Comparison of ENCODE assay signal across 16 cellular contexts in genomic region chr1:83822206-83822605, GRCh38.
DNase-seq lines count a peak whose midpoint lies in the region; ATAC-seq, FAIRE-seq and TF ChIP-seq lines count a peak whose summit lies in the region.
"Had no signal": no experiment of that assay in that cellular context is flagged by ENCODE, and none has a peak within 500 bp of the region (broad histone marks: within the 10 kb centered on the region; RNA-seq: fewer than 3 reads in every experiment).

No MANE protein-coding gene starts in this region.

- H3K4me1 Mint-ChIP-seq in neural progenitor cell (peaks cover 15% of the 10 kb centered on the region), mesothelial cell of epicardium (no peaks in the 10 kb centered on the region)
- H3K4me1 Mint-ChIP-seq in T-helper 2 cell treated with Interferon-gamma antibody and Interleukin-4, amounts not matched to agents 5 μg/mL and 100 μg/mL, for 36 hours (ENCODE audit: low read depth), result no peaks in the 10 kb centered on the region
- H3K4me1 Mint-ChIP-seq: CD4-positive, alpha-beta memory T cell had no signal

- no peak for ATAC-seq in HG03159 (IDR thresholded peaks at IDR 0.05; ENCODE audit: unreplicated experiment)
- ATAC-seq: Right ventricle myocardium inferior had no signal

- H3K4me3 Mint-ChIP-seq in neural progenitor cell (no peak overlapping the region), mesothelial cell of epicardium (no peak overlapping the region)
- H3K4me3 Mint-ChIP-seq in T-helper 2 cell treated with Interferon-gamma antibody and Interleukin-4, amounts not matched to agents 5 μg/mL and 100 μg/mL, for 36 hours, result no peak overlapping the region
- H3K4me3 Mint-ChIP-seq: CD4-positive, alpha-beta memory T cell; H9 had no signal

- H3K36me3 ChIP-seq in bronchial epithelial cell (ENCODE audit: control insufficient read depth, insufficient read depth, low read length), result no peaks in the 10 kb centered on the region
- no peaks in the 10 kb centered on the region for H3K36me3 ChIP-seq in neural progenitor cell
- H3K36me3 ChIP-seq: BE2C had no signal

- no peaks in the 10 kb centered on the region for H4K20me1 ChIP-seq in neural progenitor cell (ENCODE audit: low read depth)

- peaks cover 10% of the 10 kb centered on the region for H3K4me1 ChIP-seq in neural progenitor cell
- H3K4me1 ChIP-seq: BE2C had no signal

- no peaks in the 10 kb centered on the region for H3K9me3 ChIP-seq in neural progenitor cell (ENCODE audit: low read depth)
- H3K9me3 ChIP-seq: BE2C had no signal

- TF ChIP-seq CTCF in bronchial epithelial cell (IDR thresholded peaks at IDR 0.05; ENCODE audit: insufficient read depth, low read length, severe bottlenecking) (no peak), neural progenitor cell (IDR thresholded peaks at IDR 0.05) (no peak), mesothelial cell of epicardium (IDR thresholded peaks at IDR 0.05; ENCODE audit: unreplicated experiment) (no peak)

- no peak overlapping the region for H2AFZ ChIP-seq in neural progenitor cell (replicated peaks)

- no peaks in the 10 kb centered on the region for H3K36me3 Mint-ChIP-seq in neural progenitor cell
- no peaks in the 10 kb centered on the region for H3K36me3 Mint-ChIP-seq in T-helper 2 cell treated with Interferon-gamma antibody and Interleukin-4, amounts not matched to agents 5 μg/mL and 100 μg/mL, for 36 hours (ENCODE audit: low read depth)
- peaks cover 3% of the 10 kb centered on the region for H3K36me3 Mint-ChIP-seq in mesothelial cell of epicardium
- H3K36me3 Mint-ChIP-seq: CD4-positive, alpha-beta memory T cell had no signal

- H3K9ac ChIP-seq in neural progenitor cell, result no peak overlapping the region

- H3K4me2 ChIP-seq in neural progenitor cell, result no peak overlapping the region

- H3K27ac Mint-ChIP-seq in neural progenitor cell (no peak overlapping the region), mesothelial cell of epicardium (no peak overlapping the region)
- no peak overlapping the region for H3K27ac Mint-ChIP-seq in T-helper 2 cell treated with Interferon-gamma antibody and Interleukin-4, amounts not matched to agents 5 μg/mL and 100 μg/mL, for 36 hours
- H3K27ac Mint-ChIP-seq: CD4-positive, alpha-beta memory T cell; H9 had no signal

- H3K27me3 Mint-ChIP-seq in neural progenitor cell (ENCODE audit: insufficient read depth, low read depth) (peaks cover 5% of the 10 kb centered on the region), mesothelial cell of epicardium (ENCODE audit: low read depth) (no peaks in the 10 kb centered on the region)
- H3K27me3 Mint-ChIP-seq in T-helper 2 cell treated with Interferon-gamma antibody and Interleukin-4, amounts not matched to agents 5 μg/mL and 100 μg/mL, for 36 hours (ENCODE audit: low read depth), result no peaks in the 10 kb centered on the region
- H3K27me3 Mint-ChIP-seq: CD4-positive, alpha-beta memory T cell had no signal

- H3K4me3 ChIP-seq in bronchial epithelial cell (ENCODE audit: low read depth, low read length), result no peak overlapping the region
- H3K4me3 ChIP-seq in neural progenitor cell, result no peak overlapping the region

- no peaks in the 10 kb centered on the region for H3K79me2 ChIP-seq in neural progenitor cell (ENCODE audit: low read depth)

- no peak overlapping the region for H3K27ac ChIP-seq in neural progenitor cell

- H3K27me3 ChIP-seq in bronchial epithelial cell (ENCODE audit: control insufficient read depth, insufficient read depth, low read length), result no peaks in the 10 kb centered on the region
- H3K27me3 ChIP-seq in neural progenitor cell, result no peaks in the 10 kb centered on the region
- H3K27me3 ChIP-seq: BE2C had no signal

- FAIRE-seq in bronchial epithelial cell (lab: Jason Lieb, UNC), result peak; percentile 23

- DNase-seq in Daoy (ENCODE audit: low read depth) (peak; percentile 34), HT1080 (ENCODE audit: low read depth) (peak; percentile 35), bronchial epithelial cell (ENCODE audit: low read depth) (no peak), renal cortical epithelial cell (ENCODE audit: low read depth) (peak; percentile 41), neural progenitor cell (ENCODE audit: low spot score) (no peak), mesothelial cell of epicardium (ENCODE audit: low spot score in 2 of 2, unreplicated experiment in 2 of 2) (no peak)
- DNase-seq in T-helper 2 cell treated with Interferon-gamma antibody and Interleukin-4, amounts not matched to agents 5 μg/mL and 100 μg/mL, for 36 hours (ENCODE audit: low spot score), result no peak
- DNase-seq: BE2C; CD4-positive, alpha-beta memory T cell; DND-41; H9; NCI-H1417 treated with DMSO at 0.1 percent for 48 hours; NCI-H2029 treated with DMSO at 0.1 percent for 48 hours; NCI-H510A had no signal

- H3K9me3 Mint-ChIP-seq in neural progenitor cell (peaks cover 11% of the 10 kb centered on the region), mesothelial cell of epicardium (peaks cover 30% of the 10 kb centered on the region)
- peaks cover 6% of the 10 kb centered on the region for H3K9me3 Mint-ChIP-seq in T-helper 2 cell treated with Interferon-gamma antibody and Interleukin-4, amounts not matched to agents 5 μg/mL and 100 μg/mL, for 36 hours

- no peaks in the 10 kb centered on the region for H3F3A ChIP-seq in neural progenitor cell (ENCODE audit: low read depth)

Comparison
In these comparisons a context has a peak if more than half of its experiments do, and no peak if none do; other contexts are left out.
1. DNase-seq: peak in Daoy (single experiment), HT1080 (single experiment) and renal cortical epithelial cell (single experiment); none in bronchial epithelial cell (single experiment), neural progenitor cell (single experiment), T-helper 2 cell treated with Interferon-gamma antibody and Interleukin-4, amounts not matched to agents 5 μg/mL and 100 μg/mL, for 36 hours (single experiment) and mesothelial cell of epicardium (0 of 2).